ENCODE assay signal across 22 cellular contexts in genomic region chr9:93894691-93895079, GRCh38.
A peak's percentile ranks its signal among the peaks of the same experiment; 100 is the strongest.
DNase-seq lines count a peak whose midpoint lies in the region; ATAC-seq and TF ChIP-seq lines count a peak whose summit lies in the region.
"Had no signal": no experiment of that assay in that cellular context is flagged by ENCODE, and none has a peak within 500 bp of the region (broad histone marks: within the 10 kb centered on the region; RNA-seq: fewer than 3 reads in every experiment).

No MANE protein-coding gene starts in this region.

- H3K79me1 ChIP-seq in mesendoderm (ENCODE audit: low read length) = no peaks in the 10 kb centered on the region

- H2BK120ac ChIP-seq in mesendoderm (ENCODE audit: low read depth, low read length) = no peak overlapping the region

- H3K9me3 ChIP-seq in body of pancreas = no peaks in the 10 kb centered on the region
- no peaks in the 10 kb centered on the region for H3K9me3 ChIP-seq in osteoblast (ENCODE audit: low read depth, low read length)
- H3K9me3 ChIP-seq in gastrocnemius medialis = no peaks in the 10 kb centered on the region
- H3K9me3 ChIP-seq: prostate gland had no signal

- H3K18ac ChIP-seq in mesendoderm (ENCODE audit: low read length) = no peak overlapping the region

- H3K36me3 ChIP-seq in body of pancreas (replicated peaks in 1 of 2; ENCODE audit: insufficient read depth in 1 of 2, low read depth in 2 of 2) = no peaks in the 10 kb centered on the region
- no peaks in the 10 kb centered on the region for H3K36me3 ChIP-seq in osteoblast (ENCODE audit: insufficient read depth, low read length)
- H3K36me3 ChIP-seq in mesendoderm (ENCODE audit: control insufficient read depth, insufficient read depth, low read length) = no peaks in the 10 kb centered on the region
- no peaks in the 10 kb centered on the region for H3K36me3 ChIP-seq in gastrocnemius medialis
- H3K36me3 ChIP-seq: cardiac muscle cell, heart right ventricle, prostate gland had no signal

- H3K4me2 ChIP-seq in osteoblast (ENCODE audit: insufficient read depth, low read length) = no peak overlapping the region
- H3K4me2 ChIP-seq in mesendoderm (ENCODE audit: low read length) = no peak overlapping the region

- TF ChIP-seq CTCF in CD14-positive monocyte (IDR thresholded peaks at IDR 0.05) (no peak), body of pancreas (IDR thresholded peaks at IDR 0.05) (no peak), osteoblast (IDR thresholded peaks at IDR 0.05; ENCODE audit: extremely low read depth, low read depth, low read length) (no peak), gastrocnemius medialis (IDR thresholded peaks at IDR 0.05 in 4 of 5, conservative IDR thresholded peaks at IDR 0.05 in 1 of 5) (no peak)

- no peaks in the 10 kb centered on the region for H3K4me1 Mint-ChIP-seq in CD14-positive monocyte
- H3K4me1 Mint-ChIP-seq: immature natural killer cell; neural crest cell; stimulated activated naive B cell treated with anti-CD40 and anti-IgM and Interleukin-4, amounts not matched to agents 10 μg/mL and 1 μg/mL and 100 μg/mL, for 72 hours had no signal

- no peak overlapping the region for H2AK5ac ChIP-seq in mesendoderm (ENCODE audit: low read length)

- no peak overlapping the region for H2AFZ ChIP-seq in osteoblast (ENCODE audit: low read length)

- no peak overlapping the region for H3K4ac ChIP-seq in mesendoderm (ENCODE audit: low read depth, low read length)

- no peaks in the 10 kb centered on the region for H3K36me3 Mint-ChIP-seq in CD14-positive monocyte
- H3K36me3 Mint-ChIP-seq: CD8-positive, alpha-beta T cell; IgD-negative memory B cell; immature natural killer cell; stimulated activated naive B cell treated with anti-CD40 and anti-IgM and Interleukin-4, amounts not matched to agents 10 μg/mL and 1 μg/mL and 100 μg/mL, for 72 hours had no signal

- peaks cover 4 to 34% (median 22%) of the 10 kb centered on the region in 7 donors for H3K9me3 Mint-ChIP-seq in CD14-positive monocyte

- H4K20me1 ChIP-seq in osteoblast (ENCODE audit: insufficient read depth, low read length) = no peaks in the 10 kb centered on the region

- 60 to 77% methylated on average over 6 of the region's 6 CpGs for WGBS in body of pancreas, 2 donors
- WGBS in mesendoderm (ENCODE audit: extremely low coverage, insufficient coverage, low lambda C conversion rate) = no CpG with 5 or more reads among the region's 6 CpGs

- H3K27ac ChIP-seq in body of pancreas (peak overlapping the region; percentile 72 to 84 (median 76)), osteoblast (ENCODE audit: low read depth, low read length) (no peak overlapping the region), mesendoderm (ENCODE audit: low read depth, low read length) (no peak overlapping the region), gastrocnemius medialis (no peak overlapping the region)
- H3K27ac ChIP-seq: cardiac muscle cell, heart right ventricle, prostate gland had no signal

- no peak overlapping the region for H3K9ac ChIP-seq in mesendoderm (ENCODE audit: low read length)

- H3K27ac Mint-ChIP-seq in CD14-positive monocyte = no peak overlapping the region
- H3K27ac Mint-ChIP-seq: activated CD8-positive, alpha-beta T cell treated with anti-CD3 and anti-CD28 coated beads for 36 hours; CD8-positive, alpha-beta T cell; IgD-negative memory B cell; immature natural killer cell; stimulated activated naive B cell treated with anti-CD40 and anti-IgM and Interleukin-4, amounts not matched to agents 10 μg/mL and 1 μg/mL and 100 μg/mL, for 72 hours had no signal

- no peak overlapping the region for H3K56ac ChIP-seq in mesendoderm (ENCODE audit: low read length)

- intact Hi-C loops in CD14-positive monocyte (cut with micrococcal nuclease) (no loop called here), body of pancreas (cut with DNase I) (no loop called here), gastrocnemius medialis (cut with DNase I; ENCODE audit: low total_unique reads) (no loop called here)

- in situ Hi-C loops in gastrocnemius medialis (cut with MboI; ENCODE audit: low sequenced_read_pairs in 4 of 4) = no loop called here

- H3K23ac ChIP-seq in mesendoderm (ENCODE audit: low read length) = no peak overlapping the region

- no peak overlapping the region for H3K4me3 Mint-ChIP-seq in CD14-positive monocyte
- H3K4me3 Mint-ChIP-seq: activated CD8-positive, alpha-beta T cell treated with anti-CD3 and anti-CD28 coated beads for 36 hours; activated T-cell treated with anti-CD3 and anti-CD28 coated beads, Interleukin-2, amount 50 U/mL, for 4 hours; CD8-positive, alpha-beta T cell; IgD-negative memory B cell; immature natural killer cell; neural crest cell; stimulated activated naive B cell treated with anti-CD40 and anti-IgM and Interleukin-4, amounts not matched to agents 10 μg/mL and 1 μg/mL and 100 μg/mL, for 72 hours had no signal

- DNase-seq in CD14-positive monocyte (ENCODE audit: low spot score) = peak; percentile 22
- DNase-seq in COR-L47 (lab: John Stamatoyannopoulos, UW) = peak; percentile 9
- peak in 3 of 4 donors; percentile 15 to 45 (median 31) for DNase-seq in body of pancreas
- peak; percentile 37 for DNase-seq in osteoblast (ENCODE audit: insufficient read length, low spot score, missing footprints)
- DNase-seq in NK-92 treated with Interleukin-12 subunit alpha and Interleukin-12 subunit beta, amount 100 ng/mL, for 24 hours (lab: John Stamatoyannopoulos, UW) = no peak
- DNase-seq in mesendoderm = no peak
- no peak for DNase-seq in gastrocnemius medialis
- DNase-seq: activated CD8-positive, alpha-beta T cell treated with anti-CD3 and anti-CD28 coated beads for 36 hours; activated naive CD4-positive, alpha-beta T cell treated with anti-CD3 and anti-CD28 coated beads, Interleukin-2, amount 50 U/mL, for 16 hours; activated T-cell treated with anti-CD3 and anti-CD28 coated beads, Interleukin-2, amount 50 U/mL, for 4 hours; dermis blood vessel endothelial cell; DMS79 treated with DMSO at 0.1 percent for 48 hours; heart right ventricle; immature natural killer cell; NCI-H1105; stimulated activated naive B cell treated with anti-CD40 and anti-IgM and Interleukin-4, amounts not matched to agents 10 μg/mL and 1 μg/mL and 100 μg/mL, for 72 hours; T-helper 9 cell had no signal

- no peak overlapping the region for H2BK5ac ChIP-seq in mesendoderm (ENCODE audit: low read length)

- ATAC-seq in body of pancreas = no peak
- no peak for ATAC-seq in gastrocnemius medialis
- ATAC-seq: activated CD8-positive, alpha-beta T cell treated with anti-CD3 and anti-CD28 coated beads for 36 hours; activated T-cell treated with anti-CD3 and anti-CD28 coated beads, Interleukin-2, amount 50 U/mL, for 4 hours; CD8-positive, alpha-beta T cell; heart right ventricle; stimulated activated naive B cell treated with anti-CD40 and anti-IgM and Interleukin-4, amounts not matched to agents 10 μg/mL and 1 μg/mL and 100 μg/mL, for 72 hours had no signal

- no peak overlapping the region for H4K8ac ChIP-seq in mesendoderm (ENCODE audit: low read depth, low read length)

- H2BK15ac ChIP-seq in mesendoderm (replicated peaks; ENCODE audit: low read depth) = no peak overlapping the region

- H3K27me3 ChIP-seq in body of pancreas (no peaks in the 10 kb centered on the region), osteoblast (ENCODE audit: insufficient read depth, low read length) (no peaks in the 10 kb centered on the region), mesendoderm (ENCODE audit: insufficient read depth, low read length, poor library complexity) (no peaks in the 10 kb centered on the region), gastrocnemius medialis (no peaks in the 10 kb centered on the region)
- H3K27me3 ChIP-seq: cardiac muscle cell had no signal

- peaks cover 3 to 5% (median 5%) of the 10 kb centered on the region in 3 donors for H3K27me3 Mint-ChIP-seq in CD14-positive monocyte (ENCODE audit: low read depth in 3 of 3)
- H3K27me3 Mint-ChIP-seq: activated CD8-positive, alpha-beta T cell treated with anti-CD3 and anti-CD28 coated beads for 36 hours had no signal

- no peak for TF ChIP-seq POLR2A in body of pancreas (IDR thresholded peaks at IDR 0.05)
- TF ChIP-seq POLR2A in gastrocnemius medialis (IDR thresholded peaks at IDR 0.05) = no peak

- H3K4me3 ChIP-seq in body of pancreas (no peak overlapping the region), osteoblast (ENCODE audit: insufficient read depth, low read length) (no peak overlapping the region), mesendoderm (ENCODE audit: low read length) (no peak overlapping the region), gastrocnemius medialis (no peak overlapping the region)
- H3K4me3 ChIP-seq: cardiac muscle cell, heart right ventricle, prostate gland had no signal

- H3K4me1 ChIP-seq in body of pancreas (peaks cover 35% of the 10 kb centered on the region), osteoblast (ENCODE audit: insufficient read depth, low read length) (no peaks in the 10 kb centered on the region), mesendoderm (ENCODE audit: control insufficient read depth, low read depth, low read length) (no peaks in the 10 kb centered on the region), gastrocnemius medialis (no peaks in the 10 kb centered on the region)
- H3K4me1 ChIP-seq: heart right ventricle, prostate gland had no signal

- H3K79me2 ChIP-seq in osteoblast (ENCODE audit: insufficient read depth, low read length) = no peaks in the 10 kb centered on the region
- H3K79me2 ChIP-seq in mesendoderm (ENCODE audit: control insufficient read depth, insufficient read depth, low read length) = no peaks in the 10 kb centered on the region

- H4K5ac ChIP-seq in mesendoderm (ENCODE audit: low read length) = no peak overlapping the region

Comparison
In these comparisons a context has a peak if more than half of its experiments do, and no peak if none do; other contexts are left out.
1. DNase-seq: peak in CD14-positive monocyte (single experiment), COR-L47 (single experiment), body of pancreas (3 of 4) and osteoblast (single experiment); none in NK-92 treated with Interleukin-12 subunit alpha and Interleukin-12 subunit beta, amount 100 ng/mL, for 24 hours (single experiment), mesendoderm (single experiment) and gastrocnemius medialis (0 of 2).
2. H3K27ac ChIP-seq: peak in body of pancreas (4 of 4); none in osteoblast (single experiment), mesendoderm (single experiment) and gastrocnemius medialis (0 of 4).